Comparison of ENCODE assay signal across 1 cellular context in genomic region chr5:139439013-139439903, GRCh38.
TF ChIP-seq lines count a peak whose summit lies in the region.

TSS of gene DNAJC18 (minus strand) at chr5:139439525. CDS start at chr5:139439445, 80 bp downstream.

TF ChIP-seq in K562, 482 proteins besides CTCF, POLR2A, EP300 and RAD21 (continued from another document):
- TF ChIP-seq ZBTB40 (IDR thresholded peaks at IDR 0.05) = 0 out of 2 replicates have a peak, but pooled peaks have one; percentile 38
- no peak for TF ChIP-seq ZBTB40 (CRISPR knock-in tag; IDR thresholded peaks at IDR 0.05)
- no peak for TF ChIP-seq THAP12 (CRISPR knock-in tag; IDR thresholded peaks at IDR 0.05)
- no peak for TF ChIP-seq HNRNPK (IDR thresholded peaks at IDR 0.05; ENCODE audit: low read depth, low read length, poor library complexity, severe bottlenecking)
- peak; percentile 23 for TF ChIP-seq POLR2B (IDR thresholded peaks at IDR 0.05; ENCODE audit: low read depth, partially characterized antibody)
- TF ChIP-seq SREBF2 (CRISPR knock-in tag; IDR thresholded peaks at IDR 0.05) = no peak
- no peak for TF ChIP-seq SMARCB1 (IDR thresholded peaks at IDR 0.05; ENCODE audit: insufficient read length, low read depth)
- TF ChIP-seq ILF3 (IDR thresholded peaks at IDR 0.05; ENCODE audit: borderline replicate concordance) = no peak
- TF ChIP-seq ARHGAP35 (IDR thresholded peaks at IDR 0.05; ENCODE audit: partially characterized antibody) = no peak
- no peak for TF ChIP-seq NFXL1 (CRISPR knock-in tag; IDR thresholded peaks at IDR 0.05)
- no peak for TF ChIP-seq ZNF280B (CRISPR knock-in tag; IDR thresholded peaks at IDR 0.05)
- no peak for TF ChIP-seq NCOA1 (IDR thresholded peaks at IDR 0.05; ENCODE audit: low read depth)
- no peak for TF ChIP-seq ZBTB8A (IDR thresholded peaks at IDR 0.05; ENCODE audit: partially characterized antibody)
- no peak for TF ChIP-seq MITF (IDR thresholded peaks at IDR 0.05)
- no peak for TF ChIP-seq ZNF583 (CRISPR knock-in tag; IDR thresholded peaks at IDR 0.05)
- no peak for TF ChIP-seq ZZZ3 (IDR thresholded peaks at IDR 0.05)
- TF ChIP-seq TCFL5 (CRISPR knock-in tag; conservative IDR thresholded peaks at IDR 0.05) = no peak
- no peak for TF ChIP-seq CLOCK (CRISPR knock-in tag; IDR thresholded peaks at IDR 0.05; ENCODE audit: borderline replicate concordance)
- no peak for TF ChIP-seq GATAD2B (IDR thresholded peaks at IDR 0.05; ENCODE audit: borderline replicate concordance)
- TF ChIP-seq ZFX (CRISPR knock-in tag; IDR thresholded peaks at IDR 0.05) = peak; percentile 90
- TF ChIP-seq SIX5 (IDR thresholded peaks at IDR 0.05; ENCODE audit: borderline replicate concordance in 1 of 2, insufficient read depth in 1 of 2, low read depth in 1 of 2, low read length in 2 of 2) = peak; percentile 66 to 77
- TF ChIP-seq ZNF124 (CRISPR knock-in tag; IDR thresholded peaks at IDR 0.05) = no peak
- TF ChIP-seq GABPB1 (CRISPR knock-in tag; IDR thresholded peaks at IDR 0.05) = peak; percentile 76
- TF ChIP-seq HES1 (IDR thresholded peaks at IDR 0.05; ENCODE audit: low read depth) = no peak
- peak; percentile 67; the same call in 1 of the 2 replicates for TF ChIP-seq PHF8 (IDR thresholded peaks at IDR 0.05; ENCODE audit: borderline replicate concordance, low read length)
- no peak for TF ChIP-seq XRCC5 (IDR thresholded peaks at IDR 0.05; ENCODE audit: low read depth, low read length)
- TF ChIP-seq DACH1 (IDR thresholded peaks at IDR 0.05; ENCODE audit: partially characterized antibody) = no peak
- 0 out of 2 replicates have a peak, but pooled peaks have one; percentile 22 for TF ChIP-seq NR2C2 (CRISPR knock-in tag; IDR thresholded peaks at IDR 0.05)
- peak; percentile 91 for TF ChIP-seq NR2C2 (tag; IDR thresholded peaks at IDR 0.05)
